Comparison of ENCODE assay signal across 1 cellular context in the genomic region with DNA sequence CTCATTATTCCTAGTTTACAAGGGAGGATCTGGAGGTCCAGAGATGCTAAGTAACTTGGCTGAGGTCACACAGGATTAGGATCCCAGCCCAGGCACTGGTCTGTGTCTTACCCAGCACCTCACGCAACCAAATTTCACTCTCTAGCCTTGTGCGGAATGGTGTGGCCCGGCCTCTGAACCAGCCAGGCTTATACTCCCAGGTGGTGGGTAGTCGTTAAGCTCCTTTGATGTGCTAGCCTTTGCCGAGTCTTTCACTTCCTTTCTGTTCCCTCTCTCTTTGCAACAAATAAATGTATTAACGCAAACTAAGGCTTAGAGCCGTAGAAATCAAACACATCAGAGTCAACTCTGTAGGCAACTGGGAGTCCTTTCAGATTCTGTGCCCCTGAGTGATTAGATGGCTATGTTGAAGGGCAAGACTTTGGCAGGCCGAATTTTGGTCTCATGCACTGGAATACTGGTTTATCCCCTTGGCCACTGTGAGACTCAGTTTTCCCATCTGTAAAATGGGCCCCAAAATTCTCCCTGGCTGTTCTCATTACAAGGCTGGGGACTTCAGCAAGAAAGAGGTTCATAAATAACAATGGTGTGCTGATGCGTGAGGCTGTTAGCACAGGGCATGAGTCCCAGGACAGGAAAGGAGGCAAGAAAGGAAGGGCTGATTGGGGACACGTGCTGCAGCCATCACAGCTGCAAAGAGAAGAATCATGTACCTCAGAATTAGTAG.
TF ChIP-seq lines count a peak whose summit lies in the region.

No MANE protein-coding gene starts in this region.

TF ChIP-seq in H1, 55 proteins besides CTCF, POLR2A, EP300 and RAD21:
- TF ChIP-seq KDM1A (IDR thresholded peaks at IDR 0.05; ENCODE audit: borderline replicate concordance, low read length): peak; percentile 92
- no peak for TF ChIP-seq JUN (IDR thresholded peaks at IDR 0.05; ENCODE audit: low read depth, low read length)
- TF ChIP-seq SRF (IDR thresholded peaks at IDR 0.05; ENCODE audit: low read depth, low read length): no peak
- no peak for TF ChIP-seq CEBPB (IDR thresholded peaks at IDR 0.05; ENCODE audit: low read depth, low read length)
